Comparison of ENCODE assay signal across 14 cellular contexts in the genomic region with DNA sequence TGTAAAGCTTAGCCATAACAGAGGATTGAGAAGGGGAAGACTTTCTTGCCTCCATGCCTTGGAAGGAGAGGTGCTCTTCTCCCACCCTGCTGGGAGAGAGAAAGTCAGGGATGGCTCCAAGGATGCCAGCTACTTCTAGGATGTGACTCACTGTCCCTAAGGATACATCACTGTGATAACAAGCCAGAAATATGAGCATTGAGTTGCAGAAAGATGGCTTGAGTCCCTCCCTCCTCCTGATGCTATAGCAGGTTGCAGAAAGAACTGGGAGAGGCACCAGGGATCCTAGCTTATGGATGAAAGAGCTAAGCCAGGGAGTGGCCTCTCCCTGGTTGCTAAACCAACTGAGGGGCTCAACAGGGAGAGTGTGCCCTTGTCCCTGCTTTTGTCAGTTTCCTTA.
"Had no signal": no experiment of that assay in that cellular context is flagged by ENCODE, and none has a peak within 500 bp of the region (broad histone marks: within the 10 kb centered on the region; RNA-seq: fewer than 3 reads in every experiment).

No MANE protein-coding gene starts in this region.

- ATAC-seq: esophagus mucosa, gastrocnemius medialis, heart right ventricle, left lung, psoas muscle had no signal

- DNase-seq: activated CD4-positive, alpha-beta memory T cell treated with anti-CD3 and anti-CD28 coated beads for 36 hours; activated CD4-positive, CD25-positive, alpha-beta regulatory T cell treated with anti-CD3 and anti-CD28 coated beads, Interleukin-2, amount 50 U/mL, for 72 hours; activated gamma-delta T cell; activated T-cell treated with anti-CD3 and anti-CD28 coated beads, Interleukin-2, amount 50 U/mL, for 48 hours; gastrocnemius medialis; heart right ventricle; left lung; mesendoderm; nephron progenitor cell; psoas muscle; sigmoid colon; stimulated activated CD4-positive, alpha-beta T cell treated with anti-CD3 and anti-CD28 coated beads, Interleukin-12 subunit alpha, Interleukin-12 subunit beta, amount 100 ng/mL, for 4 hours; stimulated activated naive CD4-positive, alpha-beta T cell had no signal

- H3K4me1 ChIP-seq: gastrocnemius medialis, heart right ventricle, left lung, psoas muscle, sigmoid colon had no signal

- H3K36me3 ChIP-seq: gastrocnemius medialis, heart right ventricle, left lung, sigmoid colon had no signal

- H3K4me3 ChIP-seq: gastrocnemius medialis, heart right ventricle, left lung, psoas muscle, sigmoid colon had no signal

- H3K27me3 ChIP-seq: gastrocnemius medialis, sigmoid colon had no signal

- H3K9me3 ChIP-seq: gastrocnemius medialis, heart right ventricle, left lung, psoas muscle, sigmoid colon had no signal

- H3K27ac ChIP-seq: gastrocnemius medialis, heart right ventricle, left lung, psoas muscle, sigmoid colon had no signal
